ENCODE assay signal across 25 cellular contexts in genomic region chr6:115945806-115946205, GRCh38.
DNase-seq lines count a peak whose midpoint lies in the region; FAIRE-seq and TF ChIP-seq lines count a peak whose summit lies in the region.
"Had no signal": no experiment of that assay in that cellular context is flagged by ENCODE, and none has a peak within 500 bp of the region (broad histone marks: within the 10 kb centered on the region; RNA-seq: fewer than 3 reads in every experiment).

No MANE protein-coding gene starts in this region.

- H3K27me3 ChIP-seq in bronchial epithelial cell (ENCODE audit: control insufficient read depth, insufficient read depth, low read length) = no peaks in the 10 kb centered on the region
- H3K27me3 ChIP-seq: BE2C had no signal

- DNase-seq in HCEC 1CT = peak; percentile 17
- DNase-seq in RPMI7951 (ENCODE audit: low read depth) = peak; percentile 66
- peak; percentile 47 for DNase-seq in bronchial epithelial cell (ENCODE audit: low read depth)
- peak; percentile 30 for DNase-seq in myocyte (ENCODE audit: low read depth)
- DNase-seq in stimulated activated CD4-positive, alpha-beta T cell treated with anti-CD3 and anti-CD28 coated beads, Interleukin-2, amount 100 ng/mL, for 48 hours = no peak
- DNase-seq in NCI-H82 (lab: John Stamatoyannopoulos, UW) = no peak
- DNase-seq in amniotic stem cell (lab: John Stamatoyannopoulos, UW) = no peak
- DNase-seq in DMS153 treated with DMSO at 0.1 percent for 48 hours (lab: John Stamatoyannopoulos, UW; ENCODE audit: unreplicated experiment) = no peak
- DNase-seq: ACHN; BE2C; CD8-positive, alpha-beta memory T cell; DMS79; EL; GDM1; NCI-H1092 treated with DMSO at 0.1 percent for 48 hours; NCI-H1436; NCI-H187; NCI-H2081 treated with DMSO at 0.1 percent for 48 hours; NCI-H2171; NCI-H345; NCI-H510A treated with DMSO at 0.1 percent for 48 hours; NCI-H748 treated with DMSO at 0.1 percent for 48 hours; RPMI8226; SHP77 had no signal

- no peak for FAIRE-seq in bronchial epithelial cell (lab: Jason Lieb, UNC)

- no peak overlapping the region for H3K4me3 ChIP-seq in bronchial epithelial cell (ENCODE audit: low read depth, low read length)
- H3K4me3 ChIP-seq: PC-9 had no signal

- peaks cover 1% of the 10 kb centered on the region for H3K36me3 ChIP-seq in bronchial epithelial cell (ENCODE audit: control insufficient read depth, insufficient read depth, low read length)
- H3K36me3 ChIP-seq: BE2C had no signal

- TF ChIP-seq CTCF in bronchial epithelial cell (IDR thresholded peaks at IDR 0.05; ENCODE audit: insufficient read depth, low read length, severe bottlenecking) = no peak

Comparison
In these comparisons a context has a peak if more than half of its experiments do, and no peak if none do; other contexts are left out.
1. DNase-seq: peak in HCEC 1CT (single experiment), RPMI7951 (single experiment), bronchial epithelial cell (single experiment) and myocyte (single experiment); none in stimulated activated CD4-positive, alpha-beta T cell treated with anti-CD3 and anti-CD28 coated beads, Interleukin-2, amount 100 ng/mL, for 48 hours (0 of 2), NCI-H82 (single experiment), amniotic stem cell (single experiment) and DMS153 treated with DMSO at 0.1 percent for 48 hours (single experiment).